ENCODE assay signal across 6 cellular contexts in genomic region chr16:24132797-24133155, GRCh38.
"Had no signal": no experiment of that assay in that cellular context is flagged by ENCODE, and none has a peak within 500 bp of the region (broad histone marks: within the 10 kb centered on the region; RNA-seq: fewer than 3 reads in every experiment).

No MANE protein-coding gene starts in this region.

- H3K4me3 ChIP-seq: K562 had no signal

- H3K4me3 Mint-ChIP-seq: H9 had no signal

- ATAC-seq: K562 had no signal

- H3K9me3 Mint-ChIP-seq: H9 had no signal

- DNase-seq: GOT3, H9, HCEC 1CT, IMR-90, KG1 had no signal
